In the genomic region with DNA sequence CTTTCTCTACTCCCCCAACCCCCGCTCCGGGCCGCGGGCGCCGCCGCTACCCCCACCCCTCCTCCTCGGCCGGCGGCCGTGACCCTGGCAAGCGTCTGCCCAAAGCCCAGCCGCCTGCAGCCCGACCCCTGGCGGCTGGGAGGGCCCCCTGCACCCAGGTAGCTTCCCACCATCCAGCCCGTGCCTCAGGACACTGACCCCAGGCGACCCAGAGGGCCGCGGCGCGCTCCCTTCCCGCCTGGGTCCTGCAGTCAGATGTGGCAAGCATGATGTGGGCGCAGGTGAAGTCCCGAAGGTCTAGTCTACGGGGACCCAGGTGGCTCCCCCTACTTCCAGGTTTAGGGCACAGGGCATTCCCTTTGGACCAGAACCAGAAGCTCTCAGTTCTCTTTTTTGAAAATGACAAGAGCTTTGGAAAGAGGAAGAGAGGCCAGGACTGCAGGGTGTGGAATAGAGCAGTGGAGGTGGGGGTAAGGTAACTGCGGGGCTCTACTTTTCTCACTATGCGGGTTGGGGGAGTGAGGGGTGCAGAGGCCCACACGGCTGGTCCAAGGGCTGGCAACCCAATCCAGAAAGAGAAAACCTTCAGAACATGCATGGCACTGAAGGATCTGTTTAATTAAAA, we compare ENCODE assay signal across 8 cellular contexts. TPM values are rescaled to one million over a fixed set of nuclear protein-coding genes. Genes with fewer than 3 reads are reported as not detected.
DNase-seq lines count a peak whose midpoint lies in the region; ATAC-seq and TF ChIP-seq lines count a peak whose summit lies in the region.

A gene with protein sequence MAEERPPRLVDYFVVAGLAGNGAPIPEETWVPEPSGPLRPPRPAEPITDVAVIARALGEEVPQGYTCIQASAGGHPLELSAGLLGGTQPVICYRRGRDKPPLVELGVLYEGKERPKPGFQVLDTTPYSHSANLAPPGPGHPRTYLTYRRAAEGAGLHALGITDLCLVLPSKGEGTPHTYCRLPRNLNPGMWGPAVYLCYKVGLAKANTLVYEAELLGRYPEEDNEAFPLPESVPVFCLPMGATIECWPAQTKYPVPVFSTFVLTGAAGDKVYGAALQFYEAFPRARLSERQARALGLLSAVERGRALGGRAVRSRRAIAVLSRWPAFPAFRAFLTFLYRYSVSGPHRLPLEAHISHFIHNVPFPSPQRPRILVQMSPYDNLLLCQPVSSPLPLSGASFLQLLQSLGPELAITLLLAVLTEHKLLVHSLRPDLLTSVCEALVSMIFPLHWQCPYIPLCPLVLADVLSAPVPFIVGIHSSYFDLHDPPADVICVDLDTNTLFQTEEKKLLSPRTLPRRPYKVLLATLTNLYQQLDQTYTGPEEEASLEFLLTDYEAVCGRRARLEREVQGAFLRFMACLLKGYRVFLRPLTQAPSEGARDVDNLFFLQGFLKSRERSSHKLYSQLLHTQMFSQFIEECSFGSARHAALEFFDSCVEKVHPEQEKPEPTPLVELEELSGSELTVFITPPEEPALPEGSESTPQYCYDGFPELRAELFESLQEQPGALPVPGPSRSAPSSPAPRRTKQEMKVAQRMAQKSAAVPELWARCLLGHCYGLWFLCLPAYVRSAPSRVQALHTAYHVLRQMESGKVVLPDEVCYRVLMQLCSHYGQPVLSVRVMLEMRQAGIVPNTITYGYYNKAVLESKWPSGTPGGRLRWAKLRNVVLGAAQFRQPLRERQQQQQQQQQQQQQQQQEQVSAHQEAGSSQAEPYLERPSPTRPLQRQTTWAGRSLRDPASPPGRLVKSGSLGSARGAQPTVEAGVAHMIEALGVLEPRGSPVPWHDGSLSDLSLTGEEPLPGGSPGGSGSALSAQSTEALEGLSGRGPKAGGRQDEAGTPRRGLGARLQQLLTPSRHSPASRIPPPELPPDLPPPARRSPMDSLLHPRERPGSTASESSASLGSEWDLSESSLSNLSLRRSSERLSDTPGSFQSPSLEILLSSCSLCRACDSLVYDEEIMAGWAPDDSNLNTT (N-terminal part only) (minus strand): TSS at position 97 of the 625 bp plus-strand sequence. CDS start 2,344 bp downstream, outside the sequence.

- H3K4me3 Mint-ChIP-seq in activated CD8-positive, alpha-beta T cell treated with anti-CD3 and anti-CD28 coated beads, Interleukin-2, amount 10 ng/mL, durations not matched to agents 7 days and 5 days: peak within 1 kb of the TSS; percentile 96
- H3K4me3 Mint-ChIP-seq in memory B cell: peak within 1 kb of the TSS; percentile 97

- peak within 1 kb of the TSS; percentile 79 for H3K4me3 ChIP-seq in effector memory CD4-positive, alpha-beta T cell (ENCODE audit: insufficient read depth, low read depth, low read length, poor library complexity, severe bottlenecking)

- DNase-seq in GM19240 (ENCODE audit: insufficient read length, low spot score): peak; percentile 99
- peak; percentile 80 for DNase-seq in NCI-H774 (lab: John Stamatoyannopoulos, UW)
- peak; percentile 81 for DNase-seq in activated CD8-positive, alpha-beta T cell treated with anti-CD3 and anti-CD28 coated beads, Interleukin-2, amount 10 ng/mL, durations not matched to agents 7 days and 5 days
- DNase-seq in effector memory CD4-positive, alpha-beta T cell: peak; percentile 55 to 63 (median 58)
- DNase-seq in memory B cell (ENCODE audit: low spot score in 2 of 2): peak; percentile 73 to 77
- DNase-seq in stimulated activated CD8-positive, alpha-beta memory T cell treated with anti-CD3 and anti-CD28 coated beads, Interleukin-12 subunit alpha, Interleukin-12 subunit beta, amount 100 ng/mL, for 4 hours (ENCODE audit: low read depth): peak; percentile 68

- peak within 1 kb of the TSS; percentile 94 for H3K27ac ChIP-seq in C4-2B
- H3K27ac ChIP-seq in effector memory CD4-positive, alpha-beta T cell (ENCODE audit: insufficient read depth, low read length, poor library complexity, severe bottlenecking): peak within 1 kb of the TSS; percentile 77

- H3K27ac Mint-ChIP-seq in activated CD8-positive, alpha-beta T cell treated with anti-CD3 and anti-CD28 coated beads, Interleukin-2, amount 10 ng/mL, durations not matched to agents 7 days and 5 days: peak within 1 kb of the TSS; percentile 97
- peak within 1 kb of the TSS; percentile 98 for H3K27ac Mint-ChIP-seq in memory B cell

- peaks cover 52% of the 10 kb centered on the region for H3K36me3 ChIP-seq in effector memory CD4-positive, alpha-beta T cell (ENCODE audit: control insufficient read depth, insufficient read depth, low read length)

- H3K36me3 Mint-ChIP-seq in activated CD8-positive, alpha-beta T cell treated with anti-CD3 and anti-CD28 coated beads, Interleukin-2, amount 10 ng/mL, durations not matched to agents 7 days and 5 days (ENCODE audit: low read depth): peaks cover 75% of the 10 kb centered on the region
- peaks cover 35% of the 10 kb centered on the region for H3K36me3 Mint-ChIP-seq in memory B cell

- H3K27me3 Mint-ChIP-seq in activated CD8-positive, alpha-beta T cell treated with anti-CD3 and anti-CD28 coated beads, Interleukin-2, amount 10 ng/mL, durations not matched to agents 7 days and 5 days (ENCODE audit: low read depth): no peaks in the 10 kb centered on the region
- no peaks in the 10 kb centered on the region for H3K27me3 Mint-ChIP-seq in memory B cell

- ATAC-seq in HG03439 (IDR thresholded peaks at IDR 0.05; ENCODE audit: unreplicated experiment) (peak; percentile 62), memory B cell (ENCODE audit: low read depth) (peak; percentile 42)
- peak; percentile 66 for ATAC-seq in activated CD8-positive, alpha-beta T cell treated with anti-CD3 and anti-CD28 coated beads, Interleukin-2, amount 10 ng/mL, durations not matched to agents 7 days and 5 days

- no peaks in the 10 kb centered on the region for H3K27me3 ChIP-seq in effector memory CD4-positive, alpha-beta T cell (replicated peaks; ENCODE audit: control insufficient read depth, insufficient read depth, low read length, poor library complexity, severe bottlenecking)

- no peaks in the 10 kb centered on the region for H3K9me3 ChIP-seq in effector memory CD4-positive, alpha-beta T cell (ENCODE audit: control insufficient read depth, low read length)

- peak; percentile 99 for TF ChIP-seq CTCF in C4-2B (conservative IDR thresholded peaks at IDR 0.05)

- H3K4me1 Mint-ChIP-seq in activated CD8-positive, alpha-beta T cell treated with anti-CD3 and anti-CD28 coated beads, Interleukin-2, amount 10 ng/mL, durations not matched to agents 7 days and 5 days (ENCODE audit: low read depth): peaks cover 32% of the 10 kb centered on the region
- H3K4me1 Mint-ChIP-seq in memory B cell: peaks cover 44% of the 10 kb centered on the region

- H3K4me1 ChIP-seq in effector memory CD4-positive, alpha-beta T cell (ENCODE audit: control insufficient read depth, insufficient read depth, low read length, poor library complexity, severe bottlenecking): peaks cover 25% of the 10 kb centered on the region

- POLR2A ChIA-PET in activated CD8-positive, alpha-beta T cell treated with anti-CD3 and anti-CD28 coated beads, Interleukin-2, amount 10 ng/mL, durations not matched to agents 7 days and 5 days (lab: Charles Lee): interaction anchor here (0.6 to 5.9 kb wide), 17 partner anchors 11 to 164 kb away, joined by 3 to 71 read pairs (median 5); a partner anchor contains a TSS

- CTCF ChIA-PET in activated CD8-positive, alpha-beta T cell treated with anti-CD3 and anti-CD28 coated beads, Interleukin-2, amount 10 ng/mL, durations not matched to agents 7 days and 5 days (lab: Charles Lee): interaction anchor here (0.6 to 5.5 kb wide), 29 partner anchors 8 to 378 kb away, joined by 3 to 70 read pairs (median 4); a partner anchor contains a TSS

- no peaks in the 10 kb centered on the region for H3K9me3 Mint-ChIP-seq in activated CD8-positive, alpha-beta T cell treated with anti-CD3 and anti-CD28 coated beads, Interleukin-2, amount 10 ng/mL, durations not matched to agents 7 days and 5 days (ENCODE audit: insufficient read depth)
- no peaks in the 10 kb centered on the region for H3K9me3 Mint-ChIP-seq in memory B cell

RNA-seq across cellular contexts. Expression of the gene that starts here (rescaled TPM):
- 100 to 1,000 TPM; 140 to 143 TPM for total RNA-seq in activated CD8-positive, alpha-beta T cell treated with anti-CD3 and anti-CD28 coated beads, Interleukin-2, amount 10 ng/mL, durations not matched to agents 7 days and 5 days

Comparison
In these comparisons a context has a peak if more than half of its experiments do, and no peak if none do; other contexts are left out.
1. Peak in every context shown above with its lines: DNase-seq, ATAC-seq, H3K4me3 ChIP-seq and H3K27ac ChIP-seq.